Comparison of ENCODE assay signal across 1 cellular context in genomic region chr16:55836158-55836611, GRCh38.
TF ChIP-seq lines count a peak whose summit lies in the region.

No MANE protein-coding gene starts in this region.

TF ChIP-seq in HepG2, 621 proteins besides CTCF, POLR2A, EP300 and RAD21:
- TF ChIP-seq CEBPB (IDR thresholded peaks at IDR 0.05; ENCODE audit: borderline replicate concordance, low read depth, low read length), result 0 out of 2 replicates have a peak, but pooled peaks have one; percentile 12
- peak; percentile 59; the same call in 1 of the 2 replicates for TF ChIP-seq MAFF (IDR thresholded peaks at IDR 0.05; ENCODE audit: low read depth, low read length)
- peak; percentile 61; the same call in 1 of the 2 replicates for TF ChIP-seq NFE2 (CRISPR knock-in tag; IDR thresholded peaks at IDR 0.05)
- TF ChIP-seq HOXD1 (CRISPR knock-in tag; IDR thresholded peaks at IDR 0.05), result no peak
- TF ChIP-seq FOSL2 (CRISPR knock-in tag; IDR thresholded peaks at IDR 0.05), result peak; percentile 23; the same call in 1 of the 2 replicates
- no peak for TF ChIP-seq YEATS2 (CRISPR knock-in tag; IDR thresholded peaks at IDR 0.05; ENCODE audit: borderline replicate concordance)
- TF ChIP-seq MAFK (conservative IDR thresholded peaks at IDR 0.05 in 1 of 2, IDR thresholded peaks at IDR 0.05 in 1 of 2; ENCODE audit: low read length in 2 of 2), result peak; percentile 77 to 81
- no peak for TF ChIP-seq ZNF496 (CRISPR knock-in tag; IDR thresholded peaks at IDR 0.05; ENCODE audit: insufficient replicate concordance)
- TF ChIP-seq BHLHE40 (IDR thresholded peaks at IDR 0.05; ENCODE audit: low read length), result 0 out of 2 replicates have a peak, but pooled peaks have one; percentile 3
- no peak for TF ChIP-seq MED1 (CRISPR knock-in tag; IDR thresholded peaks at IDR 0.05)
- peak; percentile 78 for TF ChIP-seq NFE2L2 (IDR thresholded peaks at IDR 0.05; ENCODE audit: low read length)
- no peak for TF ChIP-seq ZNF556 (CRISPR knock-in tag; IDR thresholded peaks at IDR 0.05; ENCODE audit: borderline replicate concordance)
- TF ChIP-seq MED13 (CRISPR knock-in tag; IDR thresholded peaks at IDR 0.05), result no peak
- TF ChIP-seq EHMT2 (IDR thresholded peaks at IDR 0.05; ENCODE audit: borderline replicate concordance, low read depth, low read length), result no peak
- TF ChIP-seq TGIF2 (CRISPR knock-in tag; IDR thresholded peaks at IDR 0.05), result peak; percentile 54; the same call in 1 of the 2 replicates
- no peak for TF ChIP-seq SRSF1 (optimal IDR thresholded peaks at IDR 0.05; ENCODE audit: low read depth, low read length)
- no peak for TF ChIP-seq ZBTB34 (CRISPR knock-in tag; IDR thresholded peaks at IDR 0.05)
- peak; percentile 43; the same call in 1 of the 2 replicates for TF ChIP-seq TFAP4 (IDR thresholded peaks at IDR 0.05; ENCODE audit: borderline replicate concordance, low read depth)
- peak; percentile 13; the same call in 1 of the 2 replicates for TF ChIP-seq NR2F6 (IDR thresholded peaks at IDR 0.05)
- no peak for TF ChIP-seq NR2F6 (CRISPR knock-in tag; IDR thresholded peaks at IDR 0.05)
- no peak for TF ChIP-seq ZNF432 (CRISPR knock-in tag; IDR thresholded peaks at IDR 0.05; ENCODE audit: borderline replicate concordance)
- TF ChIP-seq ZNF24 (IDR thresholded peaks at IDR 0.05), result no peak
